8 cellular contexts compared by ENCODE assay signal in the genomic region with DNA sequence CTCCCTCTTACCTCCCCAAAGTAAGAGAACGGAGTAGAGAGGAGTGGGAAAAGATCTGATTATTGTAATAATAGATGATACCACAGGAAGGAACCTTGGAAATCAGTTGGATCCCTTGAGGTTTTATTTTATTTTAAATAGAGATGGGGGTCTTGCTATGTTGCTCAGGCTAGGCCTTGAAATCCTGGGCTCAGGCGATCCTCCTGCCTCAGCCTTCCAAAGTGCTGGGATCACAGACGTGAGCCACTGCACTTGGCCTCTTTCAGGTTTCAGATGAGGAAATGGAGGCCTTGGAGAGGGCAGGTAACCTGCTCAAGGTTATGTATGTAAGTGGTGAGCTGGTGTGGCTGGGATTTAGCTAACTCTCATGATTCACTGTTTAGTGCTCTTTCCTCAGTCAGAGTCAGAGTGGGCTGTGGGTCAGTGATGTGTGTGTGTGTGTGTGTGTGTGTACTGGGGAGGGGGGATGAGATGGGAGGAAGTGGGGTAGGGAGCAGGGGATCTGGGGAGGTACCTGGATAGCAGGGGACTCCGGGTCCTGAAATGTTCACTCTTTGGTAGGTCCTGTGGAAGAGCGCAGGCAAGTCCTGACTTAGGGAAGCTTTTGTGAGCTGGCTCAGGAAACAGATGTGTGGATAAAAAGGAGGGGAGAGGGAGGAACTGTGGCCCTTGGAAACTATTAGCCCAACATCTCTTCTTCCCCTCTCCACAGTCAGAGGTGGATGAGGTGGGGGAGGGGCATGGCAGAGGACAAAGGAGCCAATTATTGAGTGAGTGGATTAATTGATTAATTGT. TPM values are rescaled to one million over a fixed set of nuclear protein-coding genes. Genes with fewer than 3 reads are reported as not detected.
DNase-seq lines count a peak whose midpoint lies in the region; ATAC-seq and TF ChIP-seq lines count a peak whose summit lies in the region.

No MANE protein-coding gene starts in this region.

- H3K9me3 ChIP-seq in HUES6 (ENCODE audit: control insufficient read depth, insufficient read depth, low read depth, low read length) (no peaks in the 10 kb centered on the region), esophagus squamous epithelium (no peaks in the 10 kb centered on the region)

- no peaks in the 10 kb centered on the region for H3K36me3 Mint-ChIP-seq in brain
- no peaks in the 10 kb centered on the region for H3K36me3 Mint-ChIP-seq in natural killer cell treated with Interleukin-12 subunit alpha and Interleukin-12 subunit beta and Interleukin-15 and Interleukin-18, amount 100 ng/mL, for 72 hours

- intact Hi-C loops in esophagus squamous epithelium (cut with DNase I): no loop called here

- 81 to 86% methylated on average over 5 of the region's 5 CpGs for WGBS in esophagus squamous epithelium, 2 donors

- H3K4me3 ChIP-seq in GM06990 (replicated peaks; ENCODE audit: low read depth, low read length) (peak overlapping the region; percentile 29), HUES6 (ENCODE audit: low read depth, low read length) (peak overlapping the region; percentile 56), esophagus squamous epithelium (peak overlapping the region in 1 of 4 donors; percentile 44)

- H3K9ac ChIP-seq in HUES6 (ENCODE audit: low read length): no peak overlapping the region

- H3K27me3 Mint-ChIP-seq in brain: peaks cover 36% of the 10 kb centered on the region
- H3K27me3 Mint-ChIP-seq in natural killer cell treated with Interleukin-12 subunit alpha and Interleukin-12 subunit beta and Interleukin-15 and Interleukin-18, amount 100 ng/mL, for 72 hours: peaks cover 24 to 33% of the 10 kb centered on the region in 2 donors

- H3K4me1 ChIP-seq in HUES6 (ENCODE audit: control insufficient read depth, insufficient read depth, low read length): peaks cover 42% of the 10 kb centered on the region
- peaks cover 5 to 24% (median 9%) of the 10 kb centered on the region in 3 donors for H3K4me1 ChIP-seq in esophagus squamous epithelium

- H3K27ac ChIP-seq in HUES6 (ENCODE audit: low read depth, low read length) (no peak overlapping the region), esophagus squamous epithelium (peak overlapping the region in 1 of 4 donors; percentile 28)

- H3K27me3 ChIP-seq in GM06990 (replicated peaks; ENCODE audit: control insufficient read depth, insufficient read depth, low read length): peaks cover 2% of the 10 kb centered on the region
- peaks cover 89% of the 10 kb centered on the region for H3K27me3 ChIP-seq in HUES6 (ENCODE audit: control insufficient read depth, insufficient read depth, low read length)
- peaks cover 0 to 100% (median 3%) of the 10 kb centered on the region in 4 donors for H3K27me3 ChIP-seq in esophagus squamous epithelium

- H3K4me3 Mint-ChIP-seq in brain: peak overlapping the region in 3 of 5 experiments; percentile 32 to 73 (median 33)
- peak overlapping the region; percentile 59 for H3K4me3 Mint-ChIP-seq in natural killer cell treated with Interleukin-12 subunit alpha and Interleukin-12 subunit beta and Interleukin-15 and Interleukin-18, amount 100 ng/mL, for 72 hours

- no peak for TF ChIP-seq POLR2A in esophagus squamous epithelium (IDR thresholded peaks at IDR 0.05)

- DNase-seq in GM06990 (ENCODE audit: extremely low read depth, insufficient read length) (no peak), GM20000 (ENCODE audit: low spot score) (no peak), esophagus squamous epithelium (lab: John Stamatoyannopoulos, UW) (no peak), mucosa of gallbladder (ENCODE audit: low spot score) (no peak)
- no peak for DNase-seq in natural killer cell treated with Interleukin-12 subunit alpha and Interleukin-12 subunit beta and Interleukin-15 and Interleukin-18, amount 100 ng/mL, for 72 hours (ENCODE audit: low spot score)

- peak overlapping the region in 4 of 5 experiments; percentile 16 to 88 (median 30) for H3K27ac Mint-ChIP-seq in brain
- peak overlapping the region; percentile 54 to 80 for H3K27ac Mint-ChIP-seq in natural killer cell treated with Interleukin-12 subunit alpha and Interleukin-12 subunit beta and Interleukin-15 and Interleukin-18, amount 100 ng/mL, for 72 hours

- H3K36me3 ChIP-seq in GM06990 (ENCODE audit: control insufficient read depth, insufficient read depth, low read length): no peaks in the 10 kb centered on the region
- no peaks in the 10 kb centered on the region for H3K36me3 ChIP-seq in HUES6 (ENCODE audit: control insufficient read depth, insufficient read depth, low read length)
- H3K36me3 ChIP-seq in esophagus squamous epithelium: no peaks in the 10 kb centered on the region

- H3K4me1 Mint-ChIP-seq in brain: no peaks in the 10 kb centered on the region
- H3K4me1 Mint-ChIP-seq in natural killer cell treated with Interleukin-12 subunit alpha and Interleukin-12 subunit beta and Interleukin-15 and Interleukin-18, amount 100 ng/mL, for 72 hours (ENCODE audit: low read depth in 2 of 2): peaks cover 16 to 21% of the 10 kb centered on the region in 2 donors

- ATAC-seq in natural killer cell treated with Interleukin-12 subunit alpha and Interleukin-12 subunit beta and Interleukin-15 and Interleukin-18, amount 100 ng/mL, for 72 hours: peak in 1 of 2 donors; percentile 29
- no peak for ATAC-seq in HG03175 (IDR thresholded peaks at IDR 0.05; ENCODE audit: unreplicated experiment)

- TF ChIP-seq CTCF in GM06990 (IDR thresholded peaks at IDR 0.05; ENCODE audit: insufficient read depth, low read length, poor library complexity, severe bottlenecking): no peak
- no peak for TF ChIP-seq CTCF in brain (conservative IDR thresholded peaks at IDR 0.05)
- no peak for TF ChIP-seq CTCF in GM20000 (IDR thresholded peaks at IDR 0.05; ENCODE audit: extremely low read depth, missing control alignments)
- TF ChIP-seq CTCF in esophagus squamous epithelium (IDR thresholded peaks at IDR 0.05): no peak

- peaks cover 0 to 5% (median 0%) of the 10 kb centered on the region in 5 experiments for H3K9me3 Mint-ChIP-seq in brain
- H3K9me3 Mint-ChIP-seq in natural killer cell treated with Interleukin-12 subunit alpha and Interleukin-12 subunit beta and Interleukin-15 and Interleukin-18, amount 100 ng/mL, for 72 hours: no peaks in the 10 kb centered on the region

RNA-seq across cellular contexts. Expression of a gene that starts 4.7 kb away (rescaled TPM):
- not detected for polyA plus RNA-seq in brain (ENCODE audit: insufficient read depth, low read depth, low replicate concordance)
- total RNA-seq in natural killer cell treated with Interleukin-12 subunit alpha and Interleukin-12 subunit beta and Interleukin-15 and Interleukin-18, amount 100 ng/mL, for 72 hours: not detected
- total RNA-seq in esophagus squamous epithelium (not detected), mucosa of gallbladder (not detected)

RNA-seq across cellular contexts. Expression of a gene that starts 29.2 kb away (rescaled TPM):
- polyA plus RNA-seq in brain (ENCODE audit: insufficient read depth, low read depth, low replicate concordance): 122 TPM
- total RNA-seq in natural killer cell treated with Interleukin-12 subunit alpha and Interleukin-12 subunit beta and Interleukin-15 and Interleukin-18, amount 100 ng/mL, for 72 hours: 10 to 100 TPM; 39.0 to 79.8 TPM
- total RNA-seq in esophagus squamous epithelium: 100 to 1,000 TPM in 1 of 4 donors, 10 to 100 TPM in 3; 29.5 to 159 (median 52.2) TPM
- total RNA-seq in mucosa of gallbladder: 188 TPM
